In genomic region chr20:36773548-36774242, GRCh38 we compare ENCODE assay signal across 8 cellular contexts. TPM values are rescaled to one million over a fixed set of nuclear protein-coding genes. Genes with fewer than 3 reads are reported as not detected.
A peak's percentile ranks its signal among the peaks of the same experiment; 100 is the strongest.
DNase-seq lines count a peak whose midpoint lies in the region; ATAC-seq, FAIRE-seq and TF ChIP-seq lines count a peak whose summit lies in the region.

A gene with protein sequence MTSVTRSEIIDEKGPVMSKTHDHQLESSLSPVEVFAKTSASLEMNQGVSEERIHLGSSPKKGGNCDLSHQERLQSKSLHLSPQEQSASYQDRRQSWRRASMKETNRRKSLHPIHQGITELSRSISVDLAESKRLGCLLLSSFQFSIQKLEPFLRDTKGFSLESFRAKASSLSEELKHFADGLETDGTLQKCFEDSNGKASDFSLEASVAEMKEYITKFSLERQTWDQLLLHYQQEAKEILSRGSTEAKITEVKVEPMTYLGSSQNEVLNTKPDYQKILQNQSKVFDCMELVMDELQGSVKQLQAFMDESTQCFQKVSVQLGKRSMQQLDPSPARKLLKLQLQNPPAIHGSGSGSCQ (minus strand): TSS chr20:36773763. CDS start chr20:36771458, 2,305 bp downstream.

- H4K20me1 ChIP-seq in OCI-LY3 (ENCODE audit: insufficient read depth, low read length) (no peaks in the 10 kb centered on the region), endothelial cell of umbilical vein (replicated peaks; ENCODE audit: control insufficient read depth, extremely low read depth, insufficient read depth, low read length) (no peaks in the 10 kb centered on the region)

- peak within 1 kb of the TSS; percentile 68 for H3K27ac ChIP-seq in OCI-LY3 (ENCODE audit: low read length)
- H3K27ac ChIP-seq in endothelial cell of umbilical vein (ENCODE audit: insufficient read depth, low read depth, low read length) = peak within 1 kb of the TSS; percentile 89

- FAIRE-seq in endothelial cell of umbilical vein (lab: Jason Lieb, UNC) = peak; percentile 85

- H3K9me3 ChIP-seq in OCI-LY3 (ENCODE audit: insufficient read depth, low read length) (no peaks in the 10 kb centered on the region), endothelial cell of umbilical vein (replicated peaks; ENCODE audit: control insufficient read depth, insufficient read depth, low read length) (no peaks in the 10 kb centered on the region)

- dilution Hi-C loops in endothelial cell of umbilical vein (cut with MboI; ENCODE audit: extremely low pct_ligation_motif_present, low sequenced_read_pairs) = no loop called here

- BruUV-seq in endothelial cell of umbilical vein (replicated peaks; lab: Mats Ljungman, UMichigan) = TSS peak; percentile 86

- H3K4me1 ChIP-seq in OCI-LY3 (ENCODE audit: low read length) = peaks cover 22% of the 10 kb centered on the region
- peaks cover 18% of the 10 kb centered on the region for H3K4me1 ChIP-seq in endothelial cell of umbilical vein (ENCODE audit: control insufficient read depth, extremely low read depth, insufficient read depth, low read length)

- TF ChIP-seq POLR2A in endothelial cell of umbilical vein (IDR thresholded peaks at IDR 0.05; ENCODE audit: low read depth, low read length) = peak; percentile 86

- ATAC-seq in GM21526 (IDR thresholded peaks at IDR 0.05; ENCODE audit: low FRiP score, unreplicated experiment) = peak; percentile 70

- CTCF ChIA-PET in endothelial cell of umbilical vein (lab: Charles Lee) = interaction anchor here (0.7 to 2.5 kb wide), 25 partner anchors 14 to 291 kb away, joined by 3 to 18 read pairs (median 5); partner anchors contain the start of genes NDRG3 and RAB5IF

- H3K4me3 ChIP-seq in OCI-LY3 (ENCODE audit: low read length) (peak within 1 kb of the TSS; percentile 82), endothelial cell of umbilical vein (replicated peaks in 1 of 3; ENCODE audit: insufficient read depth in 1 of 3, low read depth in 1 of 3, low read length in 3 of 3) (peak within 1 kb of the TSS; percentile 53 to 90 (median 79))

- H3K79me2 ChIP-seq in OCI-LY3 (ENCODE audit: low read length) = peaks cover 10% of the 10 kb centered on the region
- H3K79me2 ChIP-seq in endothelial cell of umbilical vein (ENCODE audit: control insufficient read depth, insufficient read depth, low read length) = peaks cover 14% of the 10 kb centered on the region

- POLR2A ChIA-PET in endothelial cell of umbilical vein (lab: Charles Lee) = interaction anchor here (0.9 to 2.0 kb wide), 2 partner anchors 62 to 168 kb away, joined by 6 to 8 read pairs; partner anchors contain the start of gene RAB5IF

- H3K9me1 ChIP-seq in endothelial cell of umbilical vein (replicated peaks; ENCODE audit: control insufficient read depth, extremely low read depth, insufficient read depth, low read length) = no peaks in the 10 kb centered on the region

- TF ChIP-seq CTCF in OCI-LY3 (IDR thresholded peaks at IDR 0.05; ENCODE audit: low read depth, low read length) = no peak
- TF ChIP-seq CTCF in endothelial cell of umbilical vein (IDR thresholded peaks at IDR 0.05; ENCODE audit: extremely low read depth in 1 of 2, insufficient read depth in 1 of 2, low read depth in 1 of 2, low read length in 2 of 2) = no peak

- H3K9ac ChIP-seq in OCI-LY3 (ENCODE audit: low read length) (peak within 1 kb of the TSS; percentile 98), endothelial cell of umbilical vein (replicated peaks; ENCODE audit: extremely low read depth, insufficient read depth, low read length) (peak within 1 kb of the TSS; percentile 96)

- peaks cover 7% of the 10 kb centered on the region for H3K36me3 ChIP-seq in OCI-LY3 (replicated peaks; ENCODE audit: low read depth, low read length)
- peaks cover 0 to 2% of the 10 kb centered on the region in 2 experiments for H3K36me3 ChIP-seq in endothelial cell of umbilical vein (ENCODE audit: control insufficient read depth in 2 of 2, extremely low read depth in 1 of 2, insufficient read depth in 2 of 2, low read length in 2 of 2)

- H2AFZ ChIP-seq in OCI-LY3 (ENCODE audit: low read depth, low read length) (peak within 1 kb of the TSS; percentile 82), endothelial cell of umbilical vein (ENCODE audit: low read depth, low read length) (peak within 1 kb of the TSS; percentile 55)

- intact Hi-C loops in endothelial cell of umbilical vein (cut with micrococcal nuclease) = loop anchor here (1.0 to 5.0 kb wide), 3 partner anchors 16 to 201 kb away; partner anchors contain the start of gene TGIF2

- DNase-seq in DMS 273 (lab: John Stamatoyannopoulos, UW; ENCODE audit: unreplicated experiment) (peak; percentile 98), HuH-7.5 (ENCODE audit: low spot score) (peak; percentile 95), endothelial cell of umbilical vein (ENCODE audit: low read depth, low spot score) (peak; percentile 99), midbrain (lab: John Stamatoyannopoulos, UW) (peak; percentile 93)
- DNase-seq in activated CD8-positive, alpha-beta memory T cell treated with anti-CD3 and anti-CD28 coated beads, Interleukin-2, amount 50 U/mL, for 48 hours = peak; percentile 100
- peak; percentile 98 for DNase-seq in stimulated activated CD8-positive, alpha-beta memory T cell treated with anti-CD3 and anti-CD28 coated beads, Interleukin-15, amount 100 ng/mL, for 48 hours (ENCODE audit: low read depth in 2 of 2)

- H3K4me2 ChIP-seq in OCI-LY3 (ENCODE audit: low read length) = peak within 1 kb of the TSS; percentile 86
- H3K4me2 ChIP-seq in endothelial cell of umbilical vein (ENCODE audit: insufficient read depth, low read length) = peak within 1 kb of the TSS; percentile 98

- no peaks in the 10 kb centered on the region for H3K27me3 ChIP-seq in OCI-LY3 (ENCODE audit: low read depth, low read length)
- no peaks in the 10 kb centered on the region for H3K27me3 ChIP-seq in endothelial cell of umbilical vein (ENCODE audit: control insufficient read depth in 2 of 2, insufficient read depth in 2 of 2, low read length in 2 of 2)

TF ChIP-seq in endothelial cell of umbilical vein, 7 proteins besides CTCF, POLR2A, EP300 and RAD21:
- TF ChIP-seq POLR2AphosphoS5 (IDR thresholded peaks at IDR 0.05; ENCODE audit: insufficient read depth, low read depth, low read length) = peak; percentile 88
- peak; percentile 59 for TF ChIP-seq MAX (IDR thresholded peaks at IDR 0.05; ENCODE audit: insufficient read depth, insufficient read length)
- no peak for TF ChIP-seq GATA2 (IDR thresholded peaks at IDR 0.05; ENCODE audit: insufficient read depth, insufficient read length, low read depth, low read length)
- no peak for TF ChIP-seq JUN (IDR thresholded peaks at IDR 0.05; ENCODE audit: borderline replicate concordance, insufficient read depth, insufficient read length, low read depth)
- no peak for TF ChIP-seq FOS (IDR thresholded peaks at IDR 0.05; ENCODE audit: borderline replicate concordance, insufficient read depth, low read length)
- TF ChIP-seq MYC (IDR thresholded peaks at IDR 0.05; ENCODE audit: low read depth, low read length) = no peak
- TF ChIP-seq EZH2 (IDR thresholded peaks at IDR 0.05; ENCODE audit: borderline replicate concordance, low read depth, low read length, severe bottlenecking) = no peak
TF ChIP-seq in endothelial cell of umbilical vein: peak in this region for 2.

RNA-seq across cellular contexts. Expression of the gene that starts here (rescaled TPM):
- 24.4 and 25.0 TPM in 2 replicates for total RNA-seq in endothelial cell of umbilical vein
- polyA plus RNA-seq in endothelial cell of umbilical vein = 8.4 and 11.0 TPM in 2 replicates
- polyA plus RNA-seq in endothelial cell of umbilical vein (2011; cell fraction: cytosol; rRNA removed) = 19.3 and 19.9 TPM in 2 replicates
- 14.6 and 21.5 TPM in 2 replicates for polyA plus RNA-seq in endothelial cell of umbilical vein (2011; cell fraction: nucleus; rRNA removed)
- 14.0 and 19.3 TPM in 2 replicates for polyA plus RNA-seq in endothelial cell of umbilical vein (2012)
- 9.1 and 12.0 TPM in 2 replicates for polyA minus RNA-seq in endothelial cell of umbilical vein
- polyA minus RNA-seq in endothelial cell of umbilical vein (2011; cell fraction: cytosol; rRNA and poly(A)+ RNA removed) = 17.6 TPM
- polyA minus RNA-seq in endothelial cell of umbilical vein (2011; cell fraction: nucleus; rRNA and poly(A)+ RNA removed) = 10.7 and 11.1 TPM in 2 replicates

Comparison
In these comparisons a context has a peak if more than half of its experiments do, and no peak if none do; other contexts are left out.
1. Peak in every context shown above with its lines: DNase-seq, ATAC-seq, H3K4me3 ChIP-seq and H3K27ac ChIP-seq.